ENCODE assay signal across 9 cellular contexts in the genomic region with DNA sequence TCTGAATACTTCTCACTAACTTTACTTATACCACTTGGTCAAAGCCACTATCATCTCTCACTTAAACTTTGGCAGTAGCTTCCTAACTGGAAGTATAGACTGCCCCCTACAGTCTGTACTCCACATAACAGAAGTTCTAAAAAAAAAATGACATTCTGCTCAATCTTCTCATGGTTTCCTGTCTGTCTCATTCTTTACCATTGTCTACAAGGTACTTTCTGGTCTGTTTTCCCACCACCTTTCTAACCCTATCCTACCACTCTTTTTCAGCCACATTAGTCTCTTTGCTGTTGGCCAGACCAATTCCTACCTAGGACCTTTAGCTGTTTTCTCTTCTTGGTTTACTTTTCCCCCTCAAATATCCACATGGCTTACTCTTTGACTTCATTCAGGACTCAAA. TPM values are rescaled to one million over a fixed set of nuclear protein-coding genes. Genes with fewer than 3 reads are reported as not detected.
DNase-seq lines count a peak whose midpoint lies in the region; ATAC-seq and TF ChIP-seq lines count a peak whose summit lies in the region.
"Had no signal": no experiment of that assay in that cellular context is flagged by ENCODE, and none has a peak within 500 bp of the region (broad histone marks: within the 10 kb centered on the region; RNA-seq: fewer than 3 reads in every experiment).

No MANE protein-coding gene starts in this region.

- no peaks in the 10 kb centered on the region for H3K27me3 ChIP-seq in GM23338 (ENCODE audit: insufficient read depth)
- H3K27me3 ChIP-seq in stomach = no peaks in the 10 kb centered on the region

- H3K79me2 ChIP-seq in GM23338 (replicated peaks; ENCODE audit: insufficient read depth) = peaks cover 92% of the 10 kb centered on the region

- no peak overlapping the region for H3K4me3 Mint-ChIP-seq in activated CD8-positive, alpha-beta memory T cell treated with anti-CD3 and anti-CD28 coated beads, Interleukin-2, amount 10 ng/mL, durations not matched to agents 7 days and 5 days
- no peak overlapping the region for H3K4me3 Mint-ChIP-seq in GM23338
- H3K4me3 Mint-ChIP-seq in activated naive CD8-positive, alpha-beta T cell = no peak overlapping the region

- H4K20me1 ChIP-seq in GM23338 (replicated peaks; ENCODE audit: insufficient read depth) = peaks cover 36% of the 10 kb centered on the region

- no peaks in the 10 kb centered on the region for H3K9me2 ChIP-seq in GM23338 (ENCODE audit: insufficient read depth)

- no peaks in the 10 kb centered on the region for H3K27me3 Mint-ChIP-seq in activated CD8-positive, alpha-beta memory T cell treated with anti-CD3 and anti-CD28 coated beads, Interleukin-2, amount 10 ng/mL, durations not matched to agents 7 days and 5 days
- peaks cover 4% of the 10 kb centered on the region for H3K27me3 Mint-ChIP-seq in GM23338 (ENCODE audit: insufficient read depth, low read depth, poor library complexity)
- H3K27me3 Mint-ChIP-seq in activated naive CD8-positive, alpha-beta T cell = no peaks in the 10 kb centered on the region

- H3K4me1 ChIP-seq in GM23338 (ENCODE audit: insufficient read depth) (peaks cover 15% of the 10 kb centered on the region), stomach (peaks cover 0 to 49% (median 15%) of the 10 kb centered on the region in 4 donors)

- peak; percentile 80 for ATAC-seq in activated CD8-positive, alpha-beta memory T cell treated with anti-CD3 and anti-CD28 coated beads, Interleukin-2, amount 10 ng/mL, durations not matched to agents 7 days and 5 days
- ATAC-seq in GM23338 = peak; percentile 38; the same call in 2 of the 3 replicates

- H3K36me3 Mint-ChIP-seq in activated CD8-positive, alpha-beta memory T cell treated with anti-CD3 and anti-CD28 coated beads, Interleukin-2, amount 10 ng/mL, durations not matched to agents 7 days and 5 days = peaks cover 36% of the 10 kb centered on the region
- H3K36me3 Mint-ChIP-seq in GM23338 (ENCODE audit: low read depth) = peaks cover 54% of the 10 kb centered on the region
- peaks cover 12% of the 10 kb centered on the region for H3K36me3 Mint-ChIP-seq in activated naive CD8-positive, alpha-beta T cell

- peak overlapping the region; percentile 76 for H3K27ac Mint-ChIP-seq in activated CD8-positive, alpha-beta memory T cell treated with anti-CD3 and anti-CD28 coated beads, Interleukin-2, amount 10 ng/mL, durations not matched to agents 7 days and 5 days
- no peak overlapping the region for H3K27ac Mint-ChIP-seq in GM23338
- H3K27ac Mint-ChIP-seq in activated naive CD8-positive, alpha-beta T cell = peak overlapping the region; percentile 82

- TF ChIP-seq POLR2A in stomach (IDR thresholded peaks at IDR 0.05) = no peak

- H3K9me3 Mint-ChIP-seq in activated CD8-positive, alpha-beta memory T cell treated with anti-CD3 and anti-CD28 coated beads, Interleukin-2, amount 10 ng/mL, durations not matched to agents 7 days and 5 days (ENCODE audit: low read depth) = no peaks in the 10 kb centered on the region
- H3K9me3 Mint-ChIP-seq in GM23338 = no peaks in the 10 kb centered on the region; the same call in 2 of the 3 replicates
- H3K9me3 Mint-ChIP-seq in activated naive CD8-positive, alpha-beta T cell (ENCODE audit: low read depth) = no peaks in the 10 kb centered on the region

- TF ChIP-seq CTCF in GM23338 (conservative IDR thresholded peaks at IDR 0.05; ENCODE audit: low read depth in 2 of 2) = peak; percentile 61 to 86
- TF ChIP-seq CTCF in stomach (IDR thresholded peaks at IDR 0.05) = peak in 5 of 7 experiments; percentile 13 to 67 (median 54)

- peaks cover 42% of the 10 kb centered on the region for H3K4me1 Mint-ChIP-seq in activated CD8-positive, alpha-beta memory T cell treated with anti-CD3 and anti-CD28 coated beads, Interleukin-2, amount 10 ng/mL, durations not matched to agents 7 days and 5 days
- peaks cover 17% of the 10 kb centered on the region for H3K4me1 Mint-ChIP-seq in GM23338
- H3K4me1 Mint-ChIP-seq in activated naive CD8-positive, alpha-beta T cell (ENCODE audit: low read depth) = peaks cover 39% of the 10 kb centered on the region

- H3K9me3 ChIP-seq in stomach = no peaks in the 10 kb centered on the region
- H3K9me3 ChIP-seq: HAP-1 had no signal

- no peak for TF ChIP-seq EP300 in stomach (IDR thresholded peaks at IDR 0.05)

- H3K27ac ChIP-seq in GM23338 (ENCODE audit: low read depth) (no peak overlapping the region), stomach (no peak overlapping the region)

- H3K4me2 ChIP-seq in GM23338 = no peak overlapping the region

- intact Hi-C loops in stomach (cut with DNase I; ENCODE audit: low total_unique reads) = loop anchor here (10.0 kb wide), 1 partner anchor 99 kb away; no protein-coding TSS in a partner anchor

- CTCF ChIA-PET in activated CD8-positive, alpha-beta memory T cell treated with anti-CD3 and anti-CD28 coated beads, Interleukin-2, amount 10 ng/mL, durations not matched to agents 7 days and 5 days (lab: Charles Lee) = interaction anchor here (0.8 to 2.0 kb wide), 14 partner anchors 10 to 446 kb away, joined by 3 to 49 read pairs (median 4); a partner anchor contains a TSS

- no peaks in the 10 kb centered on the region for H3F3A ChIP-seq in GM23338 (replicated peaks; ENCODE audit: low read depth)

- peaks cover 48% of the 10 kb centered on the region for H3K36me3 ChIP-seq in GM23338 (ENCODE audit: insufficient read depth)
- peaks cover 21 to 44% (median 43%) of the 10 kb centered on the region in 4 donors for H3K36me3 ChIP-seq in stomach

- no peak for DNase-seq in activated CD8-positive, alpha-beta memory T cell treated with anti-CD3 and anti-CD28 coated beads, Interleukin-2, amount 10 ng/mL, durations not matched to agents 7 days and 5 days
- no peak for DNase-seq in activated CD8-positive, alpha-beta memory T cell treated with anti-CD3 and anti-CD28 coated beads, Interleukin-2, amount 50 U/mL, for 4 hours
- DNase-seq in GM23338 (ENCODE audit: low spot score) (peak; percentile 79), NAMALWA (ENCODE audit: low spot score) (peak; percentile 76), hepatic stellate cell (ENCODE audit: low spot score) (peak; percentile 24), stomach (no peak), NCI-H1048 (lab: John Stamatoyannopoulos, UW) (no peak)

- H2AFZ ChIP-seq in GM23338 = no peak overlapping the region

- no peak overlapping the region for H3K4me3 ChIP-seq in GM23338
- no peak overlapping the region for H3K4me3 ChIP-seq in stomach
- H3K4me3 ChIP-seq: HAP-1 had no signal

TF ChIP-seq in GM23338, 12 proteins besides CTCF, POLR2A, EP300 and RAD21 (continues in another document):
- TF ChIP-seq, protein P1, sequence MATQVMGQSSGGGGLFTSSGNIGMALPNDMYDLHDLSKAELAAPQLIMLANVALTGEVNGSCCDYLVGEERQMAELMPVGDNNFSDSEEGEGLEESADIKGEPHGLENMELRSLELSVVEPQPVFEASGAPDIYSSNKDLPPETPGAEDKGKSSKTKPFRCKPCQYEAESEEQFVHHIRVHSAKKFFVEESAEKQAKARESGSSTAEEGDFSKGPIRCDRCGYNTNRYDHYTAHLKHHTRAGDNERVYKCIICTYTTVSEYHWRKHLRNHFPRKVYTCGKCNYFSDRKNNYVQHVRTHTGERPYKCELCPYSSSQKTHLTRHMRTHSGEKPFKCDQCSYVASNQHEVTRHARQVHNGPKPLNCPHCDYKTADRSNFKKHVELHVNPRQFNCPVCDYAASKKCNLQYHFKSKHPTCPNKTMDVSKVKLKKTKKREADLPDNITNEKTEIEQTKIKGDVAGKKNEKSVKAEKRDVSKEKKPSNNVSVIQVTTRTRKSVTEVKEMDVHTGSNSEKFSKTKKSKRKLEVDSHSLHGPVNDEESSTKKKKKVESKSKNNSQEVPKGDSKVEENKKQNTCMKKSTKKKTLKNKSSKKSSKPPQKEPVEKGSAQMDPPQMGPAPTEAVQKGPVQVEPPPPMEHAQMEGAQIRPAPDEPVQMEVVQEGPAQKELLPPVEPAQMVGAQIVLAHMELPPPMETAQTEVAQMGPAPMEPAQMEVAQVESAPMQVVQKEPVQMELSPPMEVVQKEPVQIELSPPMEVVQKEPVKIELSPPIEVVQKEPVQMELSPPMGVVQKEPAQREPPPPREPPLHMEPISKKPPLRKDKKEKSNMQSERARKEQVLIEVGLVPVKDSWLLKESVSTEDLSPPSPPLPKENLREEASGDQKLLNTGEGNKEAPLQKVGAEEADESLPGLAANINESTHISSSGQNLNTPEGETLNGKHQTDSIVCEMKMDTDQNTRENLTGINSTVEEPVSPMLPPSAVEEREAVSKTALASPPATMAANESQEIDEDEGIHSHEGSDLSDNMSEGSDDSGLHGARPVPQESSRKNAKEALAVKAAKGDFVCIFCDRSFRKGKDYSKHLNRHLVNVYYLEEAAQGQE (IDR thresholded peaks at IDR 0.05; ENCODE audit: unreplicated experiment) = no peak
- TF ChIP-seq ZNF114 (CRISPR knock-in tag; IDR thresholded peaks at IDR 0.05) (no peak), STAT1 (IDR thresholded peaks at IDR 0.05; ENCODE audit: unreplicated experiment) (no peak), ZNF331 (CRISPR knock-in tag; IDR thresholded peaks at IDR 0.05; ENCODE audit: low read depth) (no peak), EZH2phosphoT487 (IDR thresholded peaks at IDR 0.05; ENCODE audit: unreplicated experiment) (no peak), POLR2AphosphoS5 (IDR thresholded peaks at IDR 0.05; ENCODE audit: low read depth) (no peak), CREB1 (CRISPR knock-in tag; IDR thresholded peaks at IDR 0.05; ENCODE audit: low read depth) (no peak), EZH2 (IDR thresholded peaks at IDR 0.05; ENCODE audit: low read depth, unreplicated experiment) (no peak)
- TF ChIP-seq, protein P2, sequence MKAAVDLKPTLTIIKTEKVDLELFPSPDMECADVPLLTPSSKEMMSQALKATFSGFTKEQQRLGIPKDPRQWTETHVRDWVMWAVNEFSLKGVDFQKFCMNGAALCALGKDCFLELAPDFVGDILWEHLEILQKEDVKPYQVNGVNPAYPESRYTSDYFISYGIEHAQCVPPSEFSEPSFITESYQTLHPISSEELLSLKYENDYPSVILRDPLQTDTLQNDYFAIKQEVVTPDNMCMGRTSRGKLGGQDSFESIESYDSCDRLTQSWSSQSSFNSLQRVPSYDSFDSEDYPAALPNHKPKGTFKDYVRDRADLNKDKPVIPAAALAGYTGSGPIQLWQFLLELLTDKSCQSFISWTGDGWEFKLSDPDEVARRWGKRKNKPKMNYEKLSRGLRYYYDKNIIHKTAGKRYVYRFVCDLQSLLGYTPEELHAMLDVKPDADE (IDR thresholded peaks at IDR 0.05) = no peak

RNA-seq across cellular contexts. Expression of a gene that starts 14.7 kb away (rescaled TPM):
- 100 to 1,000 TPM; 103 to 113 TPM for total RNA-seq in activated CD8-positive, alpha-beta memory T cell treated with anti-CD3 and anti-CD28 coated beads, Interleukin-2, amount 10 ng/mL, durations not matched to agents 7 days and 5 days
- total RNA-seq in GM23338 (2014; rRNA removed; shearing (Covaris generic)) = 80.7 and 85.9 TPM in 2 replicates
- polyA plus RNA-seq in GM23338 (2016; fragmentation: Nextera tagmentation; extraction: Ambion mirVana) (115 and 136 TPM in 2 replicates), stomach (10 to 100 TPM; 14.9 to 19.2 (median 16.4) TPM)
- 100 to 1,000 TPM in 1 of 5 donors, 10 to 100 TPM in 4; 40.6 to 113 (median 53.7) TPM for total RNA-seq in stomach

Comparison
In these comparisons a context has a peak if more than half of its experiments do, and no peak if none do; other contexts are left out.
1. DNase-seq: peak in GM23338 (single experiment), NAMALWA (single experiment) and hepatic stellate cell (single experiment); none in activated CD8-positive, alpha-beta memory T cell treated with anti-CD3 and anti-CD28 coated beads, Interleukin-2, amount 10 ng/mL, durations not matched to agents 7 days and 5 days (single experiment), activated CD8-positive, alpha-beta memory T cell treated with anti-CD3 and anti-CD28 coated beads, Interleukin-2, amount 50 U/mL, for 4 hours (single experiment), stomach (single experiment) and NCI-H1048 (single experiment).